In the genomic region with DNA sequence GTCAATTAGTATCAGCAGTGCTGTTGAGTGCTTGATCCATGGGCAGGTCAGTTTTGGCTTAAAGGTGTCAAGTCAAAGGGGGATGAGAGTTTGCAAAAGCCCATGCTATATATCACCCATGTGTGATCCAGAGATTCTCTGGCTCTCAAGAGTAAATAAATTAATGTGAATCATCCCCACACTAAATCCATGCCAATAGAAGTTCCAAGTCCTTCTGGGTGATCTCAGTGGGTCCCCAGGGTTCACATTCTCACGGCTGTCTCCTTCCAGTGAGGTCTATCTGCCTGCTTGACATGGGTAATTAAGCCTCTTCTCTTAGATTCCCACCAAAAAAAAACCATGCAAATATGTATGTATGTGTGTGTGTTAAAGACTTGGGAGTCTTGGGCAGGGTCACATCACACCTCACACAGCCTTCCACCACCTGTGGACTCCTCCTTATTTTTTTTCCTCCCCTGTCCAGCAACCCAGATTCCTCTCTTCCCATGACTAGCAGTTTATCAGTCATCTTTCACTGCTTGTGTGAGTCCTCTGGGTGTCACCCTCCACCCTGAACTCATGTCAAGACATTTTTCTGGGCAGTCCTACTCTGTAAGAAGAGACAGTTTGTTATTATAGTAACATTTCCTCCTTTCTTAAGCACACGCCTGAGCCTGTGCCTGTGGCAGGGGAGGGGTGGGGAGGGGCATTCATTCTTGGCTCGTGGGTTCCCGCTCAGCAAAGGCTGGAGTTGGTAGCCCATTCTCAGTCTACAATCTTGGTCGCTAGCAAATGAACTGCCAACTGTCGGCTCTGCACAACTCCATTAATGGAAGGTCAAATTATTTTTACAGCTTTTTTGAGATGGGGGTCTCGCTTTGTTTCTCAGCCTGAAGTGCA, we compare ENCODE assay signal across 16 cellular contexts. TPM values are rescaled to one million over a fixed set of nuclear protein-coding genes. Genes with fewer than 3 reads are reported as not detected.
DNase-seq lines count a peak whose midpoint lies in the region; ATAC-seq, FAIRE-seq and TF ChIP-seq lines count a peak whose summit lies in the region.
"Had no signal": no experiment of that assay in that cellular context is flagged by ENCODE, and none has a peak within 500 bp of the region (broad histone marks: within the 10 kb centered on the region; RNA-seq: fewer than 3 reads in every experiment).

No MANE protein-coding gene starts in this region.

- intact Hi-C loops in dendritic cell treated with granulocyte-macrophage colony-stimulating factor and Interleukin-4, amounts not matched to agents 40 ng/mL and 50 ng/mL, for 4 days (cut with micrococcal nuclease), result loop anchor here (5.0 kb wide), 3 partner anchors 56 to 406 kb away; no protein-coding TSS in a partner anchor
- intact Hi-C loops in pancreas (cut with DNase I), result loop anchor here in 2 of 3 donors (5.0 to 10.0 kb wide), 2 partner anchors 131 to 394 kb away; no protein-coding TSS in a partner anchor

- H3K4me3 Mint-ChIP-seq in dendritic cell treated with granulocyte-macrophage colony-stimulating factor and Interleukin-4, amounts not matched to agents 40 ng/mL and 50 ng/mL, for 4 days, result no peak overlapping the region
- no peak overlapping the region for H3K4me3 Mint-ChIP-seq in osteocyte (ENCODE audit: unreplicated experiment)

- WGBS in pancreas, 2 donors, result 61 to 73% methylated on average over 7 of the region's 7 CpGs

- H3K36me3 ChIP-seq in MG63 (no peaks in the 10 kb centered on the region), pancreas (no peaks in the 10 kb centered on the region)
- H3K36me3 ChIP-seq: right lobe of liver, thoracic aorta had no signal

- H3K4me1 Mint-ChIP-seq in dendritic cell treated with granulocyte-macrophage colony-stimulating factor and Interleukin-4, amounts not matched to agents 40 ng/mL and 50 ng/mL, for 4 days (ENCODE audit: low read depth), result peaks cover 48% of the 10 kb centered on the region
- H3K4me1 Mint-ChIP-seq in osteocyte (ENCODE audit: unreplicated experiment), result peaks cover 27% of the 10 kb centered on the region

- no peak for FAIRE-seq in pancreas (lab: Jason Lieb, UNC)
- FAIRE-seq: H54, HTR-8/SVneo had no signal

- no peak overlapping the region for H3K27ac ChIP-seq in pancreas
- H3K27ac ChIP-seq: right lobe of liver, thoracic aorta had no signal

- H3K27me3 ChIP-seq in MG63 (peaks cover 33% of the 10 kb centered on the region), pancreas (no peaks in the 10 kb centered on the region)
- H3K27me3 ChIP-seq: right lobe of liver had no signal

- H3K9me3 ChIP-seq in MG63, result no peaks in the 10 kb centered on the region
- no peaks in the 10 kb centered on the region for H3K9me3 ChIP-seq in pancreas
- H3K9me3 ChIP-seq: right lobe of liver, thoracic aorta had no signal

- H3K4me3 ChIP-seq in MG63 (no peak overlapping the region), pancreas (no peak overlapping the region)
- H3K4me3 ChIP-seq: right lobe of liver, thoracic aorta had no signal

- H3K9me3 Mint-ChIP-seq in dendritic cell treated with granulocyte-macrophage colony-stimulating factor and Interleukin-4, amounts not matched to agents 40 ng/mL and 50 ng/mL, for 4 days, result no peaks in the 10 kb centered on the region
- H3K9me3 Mint-ChIP-seq in osteocyte (ENCODE audit: unreplicated experiment), result no peaks in the 10 kb centered on the region
- H3K9me3 Mint-ChIP-seq: activated naive CD4-positive, alpha-beta T cell treated with anti-CD3 and anti-CD28 coated beads, Interleukin-2, amount 50 U/mL, for 72 hours had no signal

- H3K36me3 Mint-ChIP-seq in dendritic cell treated with granulocyte-macrophage colony-stimulating factor and Interleukin-4, amounts not matched to agents 40 ng/mL and 50 ng/mL, for 4 days (ENCODE audit: low read depth), result no peaks in the 10 kb centered on the region
- no peaks in the 10 kb centered on the region for H3K36me3 Mint-ChIP-seq in osteocyte (ENCODE audit: unreplicated experiment)
- H3K36me3 Mint-ChIP-seq: activated naive CD4-positive, alpha-beta T cell treated with anti-CD3 and anti-CD28 coated beads, Interleukin-2, amount 50 U/mL, for 72 hours had no signal

- TF ChIP-seq CTCF in osteocyte (IDR thresholded peaks at IDR 0.05) (no peak), pancreas (IDR thresholded peaks at IDR 0.05) (no peak)

- ATAC-seq in pancreas, result no peak
- ATAC-seq in GM18511 (IDR thresholded peaks at IDR 0.05; ENCODE audit: unreplicated experiment), result no peak
- ATAC-seq: activated naive CD4-positive, alpha-beta T cell treated with anti-CD3 and anti-CD28 coated beads, Interleukin-2, amount 50 U/mL, for 72 hours; right lobe of liver had no signal

- peaks cover 11 to 19% (median 18%) of the 10 kb centered on the region in 3 donors for H3K4me1 ChIP-seq in pancreas
- H3K4me1 ChIP-seq: right lobe of liver had no signal

- DNase-seq in EL, result peak; percentile 12
- DNase-seq in MG63, result peak; percentile 57
- no peak for DNase-seq in osteocyte (ENCODE audit: extremely low spot score, unreplicated experiment)
- no peak for DNase-seq in pancreas
- no peak for DNase-seq in SKM-1 (lab: John Stamatoyannopoulos, UW; ENCODE audit: unreplicated experiment)
- DNase-seq: islet precursor cell, right lobe of liver had no signal

- H3K27ac Mint-ChIP-seq in dendritic cell treated with granulocyte-macrophage colony-stimulating factor and Interleukin-4, amounts not matched to agents 40 ng/mL and 50 ng/mL, for 4 days, result peak overlapping the region; percentile 80
- H3K27ac Mint-ChIP-seq in osteocyte (ENCODE audit: unreplicated experiment), result peak overlapping the region; percentile 51

- peaks cover 22% of the 10 kb centered on the region for H3K27me3 Mint-ChIP-seq in dendritic cell treated with granulocyte-macrophage colony-stimulating factor and Interleukin-4, amounts not matched to agents 40 ng/mL and 50 ng/mL, for 4 days
- peaks cover 34% of the 10 kb centered on the region for H3K27me3 Mint-ChIP-seq in osteocyte (ENCODE audit: unreplicated experiment)

RNA-seq across cellular contexts. Expression of gene S100A11, which starts 14.3 kb away (rescaled TPM):
- total RNA-seq in MG63 (2014; rRNA removed; shearing (Covaris generic); ENCODE audit: low replicate concordance), result 347 and 507 TPM in 2 replicates
- total RNA-seq in osteocyte (443 and 446 TPM in 2 replicates), pancreas (100 to 1,000 TPM in 2 of 6 donors, 10 to 100 TPM in 4; 23.6 to 291 (median 61.9) TPM)
- polyA plus RNA-seq in pancreas, result 100 to 1,000 TPM; 239 to 433 TPM

RNA-seq across cellular contexts. Expression of gene TCHHL1, which starts 37.7 kb away (rescaled TPM):
- total RNA-seq in MG63 (2014; rRNA removed; shearing (Covaris generic); ENCODE audit: low replicate concordance), result not detected in 2 replicates
- total RNA-seq in osteocyte (not detected in 2 replicates), pancreas (not detected)
- polyA plus RNA-seq in pancreas, result not detected
- total RNA-seq: activated CD8-positive, alpha-beta memory T cell treated with anti-CD3 and anti-CD28 coated beads for 36 hours; activated naive CD4-positive, alpha-beta T cell treated with anti-CD3 and anti-CD28 coated beads, Interleukin-2, amount 50 U/mL, for 72 hours; fibroblast of villous mesenchyme; right lobe of liver; T-helper 1 cell treated with Interleukin-12 subunit alpha and Interleukin-12 subunit beta and Interleukin-4 antibody, amounts not matched to agents 30 ng/mL and 1 ng/mL, for 36 hours; thoracic aorta had no signal

RNA-seq across cellular contexts. Expression of gene S100A10, which starts 57.5 kb away (rescaled TPM):
- total RNA-seq in MG63 (2014; rRNA removed; shearing (Covaris generic); ENCODE audit: low replicate concordance), result 213 and 271 TPM in 2 replicates
- total RNA-seq in osteocyte (227 and 234 TPM in 2 replicates), pancreas (100 to 1,000 TPM in 2 of 6 donors, 10 to 100 TPM in 4; 34.3 to 211 (median 74.6) TPM)
- polyA plus RNA-seq in pancreas, result 100 to 1,000 TPM; 203 to 269 TPM

Comparison
In these comparisons a context has a peak if more than half of its experiments do, and no peak if none do; other contexts are left out.
1. DNase-seq: peak in EL (single experiment) and MG63 (single experiment); none in osteocyte (single experiment), pancreas (0 of 6) and SKM-1 (single experiment).